In genomic region chr3:132417695-132418520, GRCh38 we compare ENCODE assay signal across 8 cellular contexts. TPM values are rescaled to one million over a fixed set of nuclear protein-coding genes. Genes with fewer than 3 reads are reported as not detected.
DNase-seq lines count a peak whose midpoint lies in the region; ATAC-seq and TF ChIP-seq lines count a peak whose summit lies in the region.

No MANE protein-coding gene starts in this region.

- H3K4me1 ChIP-seq in CD8-positive, alpha-beta T cell (ENCODE audit: insufficient read depth, low read length) = peaks cover 10% of the 10 kb centered on the region
- peaks cover 9 to 11% of the 10 kb centered on the region in 2 donors for H3K4me1 ChIP-seq in thyroid gland

- H3K4me3 Mint-ChIP-seq in CD8-positive, alpha-beta T cell = peak overlapping the region; percentile 98
- H3K4me3 Mint-ChIP-seq in activated CD8-positive, alpha-beta T cell treated with anti-CD3 and anti-CD28 coated beads for 36 hours = peak overlapping the region; percentile 95
- H3K4me3 Mint-ChIP-seq in natural killer cell treated with Interleukin-12 subunit alpha and Interleukin-12 subunit beta and Interleukin-15 and Interleukin-18, amount 100 ng/mL, for 72 hours = peak overlapping the region; percentile 100

- H3K27ac ChIP-seq in CD8-positive, alpha-beta T cell (ENCODE audit: low read depth, low read length) = peak overlapping the region; percentile 67
- H3K27ac ChIP-seq in thyroid gland = peak overlapping the region; percentile 33 to 90 (median 88)

- peaks cover 38% of the 10 kb centered on the region for H3K4me1 Mint-ChIP-seq in CD8-positive, alpha-beta T cell (ENCODE audit: low read depth)
- H3K4me1 Mint-ChIP-seq in activated CD8-positive, alpha-beta T cell treated with anti-CD3 and anti-CD28 coated beads for 36 hours (ENCODE audit: low read depth) = peaks cover 30% of the 10 kb centered on the region
- H3K4me1 Mint-ChIP-seq in natural killer cell treated with Interleukin-12 subunit alpha and Interleukin-12 subunit beta and Interleukin-15 and Interleukin-18, amount 100 ng/mL, for 72 hours (ENCODE audit: low read depth in 2 of 2) = peaks cover 18 to 33% of the 10 kb centered on the region in 2 donors

- no peaks in the 10 kb centered on the region for H3K27me3 ChIP-seq in CD8-positive, alpha-beta T cell (ENCODE audit: insufficient read depth, low read length)
- no peaks in the 10 kb centered on the region for H3K27me3 ChIP-seq in thyroid gland

- no peaks in the 10 kb centered on the region for H3K27me3 Mint-ChIP-seq in CD8-positive, alpha-beta T cell (ENCODE audit: low read depth)
- H3K27me3 Mint-ChIP-seq in activated CD8-positive, alpha-beta T cell treated with anti-CD3 and anti-CD28 coated beads for 36 hours = no peaks in the 10 kb centered on the region
- peaks cover 0 to 3% of the 10 kb centered on the region in 2 donors for H3K27me3 Mint-ChIP-seq in natural killer cell treated with Interleukin-12 subunit alpha and Interleukin-12 subunit beta and Interleukin-15 and Interleukin-18, amount 100 ng/mL, for 72 hours

- CTCF ChIA-PET in CD8-positive, alpha-beta T cell (lab: Charles Lee) = no interaction called here
- CTCF ChIA-PET in activated CD8-positive, alpha-beta T cell treated with anti-CD3 and anti-CD28 coated beads for 36 hours (lab: Charles Lee) = interaction anchor here (0.9 to 1.1 kb wide), 2 partner anchors 18 to 72 kb away, joined by 3 to 4 read pairs; no protein-coding TSS in a partner anchor

- H3K9me3 Mint-ChIP-seq in CD8-positive, alpha-beta T cell = no peaks in the 10 kb centered on the region
- no peaks in the 10 kb centered on the region for H3K9me3 Mint-ChIP-seq in activated CD8-positive, alpha-beta T cell treated with anti-CD3 and anti-CD28 coated beads for 36 hours
- H3K9me3 Mint-ChIP-seq in natural killer cell treated with Interleukin-12 subunit alpha and Interleukin-12 subunit beta and Interleukin-15 and Interleukin-18, amount 100 ng/mL, for 72 hours = no peaks in the 10 kb centered on the region

- no peaks in the 10 kb centered on the region for H3K36me3 ChIP-seq in CD8-positive, alpha-beta T cell (ENCODE audit: insufficient read depth, low read length)
- no peaks in the 10 kb centered on the region for H3K36me3 ChIP-seq in thyroid gland

- peak; percentile 32 for ATAC-seq in CD8-positive, alpha-beta T cell
- ATAC-seq in HG03280 (IDR thresholded peaks at IDR 0.05; ENCODE audit: unreplicated experiment) = peak; percentile 42
- peak; percentile 57 for ATAC-seq in activated CD8-positive, alpha-beta T cell treated with anti-CD3 and anti-CD28 coated beads for 36 hours
- ATAC-seq in natural killer cell treated with Interleukin-12 subunit alpha and Interleukin-12 subunit beta and Interleukin-15 and Interleukin-18, amount 100 ng/mL, for 72 hours = peak; percentile 16 to 56

- peak in 5 of 7 experiments; percentile 4 to 56 (median 40) for DNase-seq in CD8-positive, alpha-beta T cell
- DNase-seq in NCI-H510A (lab: John Stamatoyannopoulos, UW) = peak; percentile 16
- peak; percentile 72 for DNase-seq in activated CD8-positive, alpha-beta T cell treated with anti-CD3 and anti-CD28 coated beads for 36 hours
- DNase-seq in fibroblast of mammary gland (ENCODE audit: low read depth) = peak; percentile 69
- DNase-seq in natural killer cell treated with Interleukin-12 subunit alpha and Interleukin-12 subunit beta and Interleukin-15 and Interleukin-18, amount 100 ng/mL, for 72 hours (ENCODE audit: low spot score) = no peak
- peak; percentile 50 to 65 for DNase-seq in thyroid gland

- H3K27ac Mint-ChIP-seq in CD8-positive, alpha-beta T cell = peak overlapping the region; percentile 95
- H3K27ac Mint-ChIP-seq in activated CD8-positive, alpha-beta T cell treated with anti-CD3 and anti-CD28 coated beads for 36 hours = peak overlapping the region; percentile 94
- peak overlapping the region; percentile 92 to 94 for H3K27ac Mint-ChIP-seq in natural killer cell treated with Interleukin-12 subunit alpha and Interleukin-12 subunit beta and Interleukin-15 and Interleukin-18, amount 100 ng/mL, for 72 hours

- H3K36me3 Mint-ChIP-seq in CD8-positive, alpha-beta T cell = peaks cover 32% of the 10 kb centered on the region
- peaks cover 3% of the 10 kb centered on the region for H3K36me3 Mint-ChIP-seq in activated CD8-positive, alpha-beta T cell treated with anti-CD3 and anti-CD28 coated beads for 36 hours (ENCODE audit: low read depth)
- H3K36me3 Mint-ChIP-seq in natural killer cell treated with Interleukin-12 subunit alpha and Interleukin-12 subunit beta and Interleukin-15 and Interleukin-18, amount 100 ng/mL, for 72 hours = peaks cover 8% of the 10 kb centered on the region

- H3K4me3 ChIP-seq in CD8-positive, alpha-beta T cell (ENCODE audit: low read depth, low read length) = peak overlapping the region; percentile 61
- H3K4me3 ChIP-seq in fibroblast of mammary gland (ENCODE audit: control insufficient read depth, low read depth, low read length) = peak overlapping the region; percentile 99
- H3K4me3 ChIP-seq in thyroid gland (replicated peaks in 1 of 3) = peak overlapping the region; percentile 59 to 98 (median 94)

- POLR2A ChIA-PET in CD8-positive, alpha-beta T cell (lab: Charles Lee) = interaction anchor here (1.0 to 1.5 kb wide), 5 partner anchors 9 to 1524 kb away, joined by 3 to 6 read pairs (median 4); partner anchors contain the start of gene ATP2C1
- POLR2A ChIA-PET in activated CD8-positive, alpha-beta T cell treated with anti-CD3 and anti-CD28 coated beads for 36 hours (lab: Charles Lee) = interaction anchor here (0.7 to 1.8 kb wide), 5 partner anchors 8 to 82 kb away, joined by 3 to 11 read pairs (median 3); no protein-coding TSS in a partner anchor

- TF ChIP-seq POLR2A in GM19099 (IDR thresholded peaks at IDR 0.05; ENCODE audit: extremely low read depth, insufficient read length, low read depth) (peak; percentile 55), thyroid gland (IDR thresholded peaks at IDR 0.05) (no peak)

- TF ChIP-seq CTCF in CD8-positive, alpha-beta T cell (IDR thresholded peaks at IDR 0.05) = no peak
- no peak for TF ChIP-seq CTCF in activated CD8-positive, alpha-beta T cell treated with anti-CD3 and anti-CD28 coated beads for 36 hours (IDR thresholded peaks at IDR 0.05)
- TF ChIP-seq CTCF in fibroblast of mammary gland (conservative IDR thresholded peaks at IDR 0.05; ENCODE audit: control insufficient read depth, insufficient read depth, low read depth, low read length) (no peak), thyroid gland (IDR thresholded peaks at IDR 0.05) (no peak)

- WGBS in thyroid gland, 2 donors = 0 to 1% methylated on average over 26 to 27 of the region's 32 CpGs

- intact Hi-C loops in CD8-positive, alpha-beta T cell (cut with DNase I, micrococcal nuclease) = loop anchor here (1.0 to 10.0 kb wide), 16 partner anchors 244 to 1837 kb away; partner anchors contain the start of genes ASTE1 (in 2 of the 2), MRPL3 (in 2 of the 2), NEK11 (in 2 of the 2) and NPHP3 (in 2 of the 2)
- intact Hi-C loops in activated CD8-positive, alpha-beta T cell treated with anti-CD3 and anti-CD28 coated beads for 36 hours (cut with micrococcal nuclease) = no loop called here
- intact Hi-C loops in thyroid gland (cut with DNase I) = no loop called here

- no peaks in the 10 kb centered on the region for H3K9me3 ChIP-seq in CD8-positive, alpha-beta T cell (ENCODE audit: low read length)
- no peaks in the 10 kb centered on the region for H3K9me3 ChIP-seq in thyroid gland

RNA-seq across cellular contexts. Expression of gene DNAJC13, which starts 0.6 kb away (rescaled TPM):
- 1 to 10 TPM; 8.1 to 8.5 TPM for total RNA-seq in CD8-positive, alpha-beta T cell
- total RNA-seq in activated CD8-positive, alpha-beta T cell treated with anti-CD3 and anti-CD28 coated beads for 36 hours = 10 to 100 TPM; 29.9 to 32.0 TPM
- 10 to 100 TPM; 36.0 to 44.1 TPM for total RNA-seq in natural killer cell treated with Interleukin-12 subunit alpha and Interleukin-12 subunit beta and Interleukin-15 and Interleukin-18, amount 100 ng/mL, for 72 hours
- total RNA-seq in thyroid gland = 10 to 100 TPM; 47.3 to 56.6 (median 50.4) TPM

Comparison
In these comparisons a context has a peak if more than half of its experiments do, and no peak if none do; other contexts are left out.
1. intact Hi-C loops: an anchor here in CD8-positive, alpha-beta T cell (1.0 to 10.0 kb wide); none called in activated CD8-positive, alpha-beta T cell treated with anti-CD3 and anti-CD28 coated beads for 36 hours and thyroid gland.